ENCODE assay signal across 1 cellular context in the genomic region with DNA sequence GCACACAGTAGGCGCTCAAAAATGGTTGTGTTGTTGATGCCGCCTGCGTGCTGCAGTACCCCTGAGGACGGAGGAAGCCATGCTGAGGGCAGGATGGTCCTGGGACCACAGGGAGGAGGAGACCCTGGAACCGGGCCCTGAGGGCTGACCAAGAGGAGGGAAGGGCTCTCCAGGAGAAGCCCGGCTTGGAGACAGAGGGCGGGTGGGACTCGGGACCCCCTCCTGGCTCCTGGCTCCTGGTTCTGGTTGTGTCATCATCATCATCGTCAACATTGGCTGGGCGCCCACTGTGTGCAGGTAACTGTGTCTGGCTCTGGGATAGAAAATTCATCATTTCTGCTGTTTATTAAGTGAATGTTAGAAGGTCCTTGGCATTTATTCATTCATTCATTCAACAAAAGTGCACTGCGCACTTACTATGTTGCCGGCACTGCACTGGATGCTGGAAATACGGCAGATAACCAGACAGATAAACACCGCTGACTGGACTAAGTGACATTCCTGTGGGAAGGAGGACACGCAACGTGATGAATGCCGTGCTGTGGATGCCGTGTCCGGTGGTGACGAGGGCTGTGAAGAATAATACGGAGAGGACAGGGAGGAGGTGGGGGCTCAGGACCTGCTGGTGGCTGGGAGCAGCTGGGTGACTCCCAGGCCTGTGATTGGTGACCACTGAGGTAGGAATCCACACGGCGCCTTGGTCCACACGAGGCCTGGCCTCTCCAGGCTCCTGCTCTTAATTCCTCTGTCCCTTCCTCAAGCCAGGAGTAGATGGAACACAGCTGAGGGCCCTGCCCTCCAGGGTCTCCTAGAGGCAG.
TF ChIP-seq lines count a peak whose summit lies in the region.

No MANE protein-coding gene starts in this region.

TF ChIP-seq in WTC11, 78 proteins besides CTCF, POLR2A, EP300 and RAD21:
- TF ChIP-seq, protein P1, sequence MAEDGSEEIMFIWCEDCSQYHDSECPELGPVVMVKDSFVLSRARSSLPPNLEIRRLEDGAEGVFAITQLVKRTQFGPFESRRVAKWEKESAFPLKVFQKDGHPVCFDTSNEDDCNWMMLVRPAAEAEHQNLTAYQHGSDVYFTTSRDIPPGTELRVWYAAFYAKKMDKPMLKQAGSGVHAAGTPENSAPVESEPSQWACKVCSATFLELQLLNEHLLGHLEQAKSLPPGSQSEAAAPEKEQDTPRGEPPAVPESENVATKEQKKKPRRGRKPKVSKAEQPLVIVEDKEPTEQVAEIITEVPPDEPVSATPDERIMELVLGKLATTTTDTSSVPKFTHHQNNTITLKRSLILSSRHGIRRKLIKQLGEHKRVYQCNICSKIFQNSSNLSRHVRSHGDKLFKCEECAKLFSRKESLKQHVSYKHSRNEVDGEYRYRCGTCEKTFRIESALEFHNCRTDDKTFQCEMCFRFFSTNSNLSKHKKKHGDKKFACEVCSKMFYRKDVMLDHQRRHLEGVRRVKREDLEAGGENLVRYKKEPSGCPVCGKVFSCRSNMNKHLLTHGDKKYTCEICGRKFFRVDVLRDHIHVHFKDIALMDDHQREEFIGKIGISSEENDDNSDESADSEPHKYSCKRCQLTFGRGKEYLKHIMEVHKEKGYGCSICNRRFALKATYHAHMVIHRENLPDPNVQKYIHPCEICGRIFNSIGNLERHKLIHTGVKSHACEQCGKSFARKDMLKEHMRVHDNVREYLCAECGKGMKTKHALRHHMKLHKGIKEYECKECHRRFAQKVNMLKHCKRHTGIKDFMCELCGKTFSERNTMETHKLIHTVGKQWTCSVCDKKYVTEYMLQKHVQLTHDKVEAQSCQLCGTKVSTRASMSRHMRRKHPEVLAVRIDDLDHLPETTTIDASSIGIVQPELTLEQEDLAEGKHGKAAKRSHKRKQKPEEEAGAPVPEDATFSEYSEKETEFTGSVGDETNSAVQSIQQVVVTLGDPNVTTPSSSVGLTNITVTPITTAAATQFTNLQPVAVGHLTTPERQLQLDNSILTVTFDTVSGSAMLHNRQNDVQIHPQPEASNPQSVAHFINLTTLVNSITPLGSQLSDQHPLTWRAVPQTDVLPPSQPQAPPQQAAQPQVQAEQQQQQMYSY (CRISPR knock-in tag; IDR thresholded peaks at IDR 0.05), result no peak
- no peak for TF ChIP-seq ZNF423 (CRISPR knock-in tag; IDR thresholded peaks at IDR 0.05)
- no peak for TF ChIP-seq KAT7 (CRISPR knock-in tag; IDR thresholded peaks at IDR 0.05; ENCODE audit: borderline replicate concordance)
- TF ChIP-seq MYBL2 (CRISPR knock-in tag; IDR thresholded peaks at IDR 0.05), result no peak
- TF ChIP-seq SMAD4 (CRISPR knock-in tag; IDR thresholded peaks at IDR 0.05), result no peak
- no peak for TF ChIP-seq CREM (CRISPR knock-in tag; IDR thresholded peaks at IDR 0.05)
- TF ChIP-seq, protein P2, sequence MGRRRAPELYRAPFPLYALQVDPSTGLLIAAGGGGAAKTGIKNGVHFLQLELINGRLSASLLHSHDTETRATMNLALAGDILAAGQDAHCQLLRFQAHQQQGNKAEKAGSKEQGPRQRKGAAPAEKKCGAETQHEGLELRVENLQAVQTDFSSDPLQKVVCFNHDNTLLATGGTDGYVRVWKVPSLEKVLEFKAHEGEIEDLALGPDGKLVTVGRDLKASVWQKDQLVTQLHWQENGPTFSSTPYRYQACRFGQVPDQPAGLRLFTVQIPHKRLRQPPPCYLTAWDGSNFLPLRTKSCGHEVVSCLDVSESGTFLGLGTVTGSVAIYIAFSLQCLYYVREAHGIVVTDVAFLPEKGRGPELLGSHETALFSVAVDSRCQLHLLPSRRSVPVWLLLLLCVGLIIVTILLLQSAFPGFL (CRISPR knock-in tag; IDR thresholded peaks at IDR 0.05; ENCODE audit: borderline replicate concordance), result no peak
- TF ChIP-seq TCF7 (CRISPR knock-in tag; IDR thresholded peaks at IDR 0.05; ENCODE audit: low read depth), result no peak
TF ChIP-seq in WTC11: peak in this region for 0.
